1 cellular context compared by ENCODE assay signal in genomic region chr1:154183045-154183968, GRCh38.
TF ChIP-seq lines count a peak whose summit lies in the region.

No MANE protein-coding gene starts in this region.

TF ChIP-seq in K562, 482 proteins besides CTCF, POLR2A, EP300 and RAD21 (continued from another document and continues in another):
- TF ChIP-seq CREB3L1 (IDR thresholded peaks at IDR 0.05; ENCODE audit: borderline replicate concordance, low read depth) = peak; percentile 82
- peak; percentile 98 for TF ChIP-seq POLR2G (IDR thresholded peaks at IDR 0.05; ENCODE audit: low read depth, low read length)
- TF ChIP-seq SIN3B (IDR thresholded peaks at IDR 0.05; ENCODE audit: low read depth) = peak; percentile 78
- TF ChIP-seq USF1 (CRISPR knock-in tag; IDR thresholded peaks at IDR 0.05) = no peak
- TF ChIP-seq CREB5 (CRISPR knock-in tag; IDR thresholded peaks at IDR 0.05) = no peak
- TF ChIP-seq PHTF2 (CRISPR knock-in tag; IDR thresholded peaks at IDR 0.05) = no peak
- peak; percentile 96 for TF ChIP-seq RB1 (IDR thresholded peaks at IDR 0.05; ENCODE audit: low read depth)
- TF ChIP-seq PHF20 (IDR thresholded peaks at IDR 0.05; ENCODE audit: partially characterized antibody) = peak; percentile 90
- peak; percentile 71 for TF ChIP-seq PKNOX1 (IDR thresholded peaks at IDR 0.05)
- no peak for TF ChIP-seq HOXB6 (CRISPR knock-in tag; IDR thresholded peaks at IDR 0.05; ENCODE audit: borderline replicate concordance)
- no peak for TF ChIP-seq PTRF (tag; IDR thresholded peaks at IDR 0.05)
- TF ChIP-seq DNMT1 (IDR thresholded peaks at IDR 0.05) = peak; percentile 67; the same call in 1 of the 2 replicates
- no peak for TF ChIP-seq NR0B1 (IDR thresholded peaks at IDR 0.05; ENCODE audit: partially characterized antibody)
- TF ChIP-seq NUFIP1 (IDR thresholded peaks at IDR 0.05; ENCODE audit: partially characterized antibody) = no peak
- no peak for TF ChIP-seq ELK1 (CRISPR knock-in tag; IDR thresholded peaks at IDR 0.05)
- TF ChIP-seq MYC (IDR thresholded peaks at IDR 0.05; ENCODE audit: low read depth, low read length) = peak; percentile 68; the same call in 1 of the 2 replicates
- TF ChIP-seq MYC (CRISPR knock-in tag; IDR thresholded peaks at IDR 0.05; ENCODE audit: borderline replicate concordance, low read depth) = no peak
- TF ChIP-seq FIP1L1 (IDR thresholded peaks at IDR 0.05; ENCODE audit: low read depth, low read length, poor library complexity, severe bottlenecking) = peak; percentile 79
- TF ChIP-seq ZNF592 (IDR thresholded peaks at IDR 0.05) = peak; percentile 53
- peak; percentile 98 to 99 for TF ChIP-seq E2F6 (IDR thresholded peaks at IDR 0.05; ENCODE audit: borderline replicate concordance in 1 of 2, extremely low read depth in 1 of 2, insufficient read depth in 1 of 2, insufficient read length in 1 of 2, low read depth in 1 of 2, low read length in 1 of 2, poor library complexity in 1 of 2, severe bottlenecking in 1 of 2)
- TF ChIP-seq MYNN (IDR thresholded peaks at IDR 0.05) = peak; percentile 48; the same call in 1 of the 2 replicates
- TF ChIP-seq MYNN (CRISPR knock-in tag; IDR thresholded peaks at IDR 0.05) = no peak
- TF ChIP-seq ZNF830 (CRISPR knock-in tag; IDR thresholded peaks at IDR 0.05) = no peak
- TF ChIP-seq FOXJ2 (tag; IDR thresholded peaks at IDR 0.05) = no peak
- peak; percentile 90 for TF ChIP-seq TAF1 (IDR thresholded peaks at IDR 0.05; ENCODE audit: control insufficient read depth, extremely low read depth, insufficient read depth, low read length, severe bottlenecking)
- peak; percentile 51 for TF ChIP-seq NFRKB (IDR thresholded peaks at IDR 0.05; ENCODE audit: low read depth)
- no peak for TF ChIP-seq ZNF347 (CRISPR knock-in tag; IDR thresholded peaks at IDR 0.05; ENCODE audit: low read depth)
- TF ChIP-seq NEUROD1 (IDR thresholded peaks at IDR 0.05; ENCODE audit: borderline replicate concordance, low read depth, low read length, partially characterized antibody) = peak; percentile 90
- no peak for TF ChIP-seq RUNX1 (IDR thresholded peaks at IDR 0.05; ENCODE audit: low read depth)
- TF ChIP-seq CREM (IDR thresholded peaks at IDR 0.05; ENCODE audit: low read depth) = peak; percentile 99
- TF ChIP-seq MAX (CRISPR knock-in tag; IDR thresholded peaks at IDR 0.05) = peak; percentile 90
- 0 out of 2 replicates have a peak, but pooled peaks have one; percentile 9 for TF ChIP-seq SMARCE1 (IDR thresholded peaks at IDR 0.05)
- TF ChIP-seq TFAP4 (CRISPR knock-in tag; IDR thresholded peaks at IDR 0.05; ENCODE audit: borderline replicate concordance) = peak; percentile 90
- no peak for TF ChIP-seq ZC3H11A (IDR thresholded peaks at IDR 0.05; ENCODE audit: low read depth, low read length)
- TF ChIP-seq BCL6 (CRISPR knock-in tag; IDR thresholded peaks at IDR 0.05) = no peak
- TF ChIP-seq ZNF140 (CRISPR knock-in tag; IDR thresholded peaks at IDR 0.05) = no peak
- TF ChIP-seq ZC3H8 (IDR thresholded peaks at IDR 0.05) = no peak
- no peak for TF ChIP-seq DPF2 (IDR thresholded peaks at IDR 0.05)
- no peak for TF ChIP-seq ZBTB1 (CRISPR knock-in tag; IDR thresholded peaks at IDR 0.05; ENCODE audit: borderline replicate concordance, low read depth)
- no peak; the same call in 1 of the 2 replicates for TF ChIP-seq MXI1 (IDR thresholded peaks at IDR 0.05; ENCODE audit: low read depth, low read length)
- TF ChIP-seq ELK3 (CRISPR knock-in tag; IDR thresholded peaks at IDR 0.05) = no peak
- TF ChIP-seq IFI16 (CRISPR knock-in tag; IDR thresholded peaks at IDR 0.05) = no peak
- no peak for TF ChIP-seq ZFP1 (CRISPR knock-in tag; IDR thresholded peaks at IDR 0.05)
- TF ChIP-seq HSF4 (CRISPR knock-in tag; IDR thresholded peaks at IDR 0.05; ENCODE audit: borderline replicate concordance) = no peak
- peak; percentile 89 for TF ChIP-seq SP1 (CRISPR knock-in tag; IDR thresholded peaks at IDR 0.05)
- no peak for TF ChIP-seq ZNF121 (CRISPR knock-in tag; conservative IDR thresholded peaks at IDR 0.05)
- no peak for TF ChIP-seq RBM25 (IDR thresholded peaks at IDR 0.05; ENCODE audit: low read depth, low read length, severe bottlenecking)
- no peak for TF ChIP-seq SREBF1 (IDR thresholded peaks at IDR 0.05; ENCODE audit: borderline replicate concordance, low read depth, low read length)
